ENCODE assay signal across 12 cellular contexts in genomic region chr9:79592736-79593493, GRCh38. TPM values are rescaled to one million over a fixed set of nuclear protein-coding genes. Genes with fewer than 3 reads are reported as not detected.
DNase-seq lines count a peak whose midpoint lies in the region; ATAC-seq, FAIRE-seq and TF ChIP-seq lines count a peak whose summit lies in the region.
"Had no signal": no experiment of that assay in that cellular context is flagged by ENCODE, and none has a peak within 500 bp of the region (broad histone marks: within the 10 kb centered on the region; RNA-seq: fewer than 3 reads in every experiment).

No MANE protein-coding gene starts in this region.

- H3K9ac ChIP-seq in Loucy (ENCODE audit: low read depth, low read length, poor library complexity, severe bottlenecking) (no peak overlapping the region), GM12878 (ENCODE audit: control insufficient read depth, insufficient read depth, low read length) (no peak overlapping the region)

- H3K36me3 ChIP-seq in Loucy (ENCODE audit: insufficient read depth, low read length) (peaks cover 10% of the 10 kb centered on the region), GM12878 (ENCODE audit: control insufficient read depth in 2 of 2, insufficient read depth in 2 of 2, low read length in 1 of 2) (no peaks in the 10 kb centered on the region; a peak in 1 of 4 replicates)

- H3K9me3 ChIP-seq in Loucy (ENCODE audit: insufficient read depth, low read depth, low read length) = no peaks in the 10 kb centered on the region
- H3K9me3 ChIP-seq in GM12878 (replicated peaks; ENCODE audit: control insufficient read depth, insufficient read depth, low read length) = no peaks in the 10 kb centered on the region

- no peak for TF ChIP-seq RAD21 in GM12878 (IDR thresholded peaks at IDR 0.05; ENCODE audit: insufficient read depth, low read depth, low read length)

- H3K27ac ChIP-seq in GM12878 (ENCODE audit: control insufficient read depth, insufficient read depth) = no peak overlapping the region

- H2AFZ ChIP-seq in Loucy (ENCODE audit: low read length) (no peak overlapping the region), GM12878 (ENCODE audit: control insufficient read depth, low read depth, low read length) (no peak overlapping the region)

- BruUV-seq in GM12878 (replicated peaks; lab: Mats Ljungman, UMichigan) = no TSS peak

- H3K27me3 Mint-ChIP-seq in activated naive CD4-positive, alpha-beta T cell treated with anti-CD3 and anti-CD28 coated beads, Interleukin-2, amount 50 U/mL, for 24 hours = no peaks in the 10 kb centered on the region

- peak in 1 of 2 experiments; percentile 56; a peak in 1 of 4 replicates for TF ChIP-seq EP300 in GM12878 (IDR thresholded peaks at IDR 0.05; ENCODE audit: borderline replicate concordance in 1 of 2, control insufficient read depth in 1 of 2, low read depth in 2 of 2, low read length in 2 of 2)

- RAD21 ChIA-PET in GM12878 (lab: Charles Lee; ENCODE audit: unreplicated experiment) = interaction anchor here (1.1 kb wide), 1 partner anchor 26 kb away, joined by 3 read pairs; no protein-coding TSS in a partner anchor

- intact Hi-C loops in GM12878 (cut with micrococcal nuclease; ENCODE audit: unreplicated experiment) (loop anchor here (1.0 kb wide), 1 partner anchor 10 kb away; no protein-coding TSS in a partner anchor), left ventricle myocardium superior (cut with micrococcal nuclease) (no loop called here)

- H3K4me3 ChIP-seq in Loucy (ENCODE audit: low read length, poor library complexity, severe bottlenecking) (peak overlapping the region; percentile 53), GM12878 (no peak overlapping the region)

- TF ChIP-seq CTCF in Loucy (conservative IDR thresholded peaks at IDR 0.05; ENCODE audit: low read length) (no peak), GM12878 (IDR thresholded peaks at IDR 0.05 in 2 of 3, conservative IDR thresholded peaks at IDR 0.05 in 1 of 3; ENCODE audit: control insufficient read depth in 2 of 3, extremely low read depth in 1 of 3, insufficient read depth in 1 of 3, low read depth in 3 of 3, low read length in 3 of 3) (no peak), GM13976 (IDR thresholded peaks at IDR 0.05; ENCODE audit: borderline replicate concordance, control extremely low read depth, extremely low read depth, insufficient read depth, missing control alignments) (no peak)

- peak overlapping the region; percentile 63 for H3K27ac Mint-ChIP-seq in activated naive CD4-positive, alpha-beta T cell treated with anti-CD3 and anti-CD28 coated beads, Interleukin-2, amount 50 U/mL, for 24 hours
- H3K27ac Mint-ChIP-seq: nephron progenitor cell had no signal

- DNase-seq in activated naive CD4-positive, alpha-beta T cell treated with Interleukin-2 at 50 U/mL for 16 hours = no peak
- no peak for DNase-seq in GM12878 (ENCODE audit: low read depth, low spot score)
- no peak for DNase-seq in HUDEP-2 (lab: John Stamatoyannopoulos, UW; ENCODE audit: unreplicated experiment in 76 of 76)
- DNase-seq in left ventricle myocardium superior = no peak
- no peak for DNase-seq in GM13976 (ENCODE audit: low spot score)
- DNase-seq in NCI-H128 (lab: John Stamatoyannopoulos, UW; ENCODE audit: unreplicated experiment) = no peak
- DNase-seq: activated CD4-positive, alpha-beta T cell treated with anti-CD3 and anti-CD28 coated beads, Interleukin-2, amount 50 U/mL, for 48 hours; dermis blood vessel endothelial cell; nephron progenitor cell; RPMI8226 had no signal

- H4K20me1 ChIP-seq in Loucy (ENCODE audit: insufficient read depth, low read length, poor library complexity, severe bottlenecking) = peaks cover 49% of the 10 kb centered on the region
- H4K20me1 ChIP-seq in GM12878 (ENCODE audit: control insufficient read depth, insufficient read depth) = no peaks in the 10 kb centered on the region

- H3K4me2 ChIP-seq in Loucy (ENCODE audit: low read depth, low read length, poor library complexity, severe bottlenecking) (peak overlapping the region; percentile 80), GM12878 (ENCODE audit: control insufficient read depth, insufficient read depth) (peak overlapping the region; percentile 28; the same call in 1 of the 2 replicates)

- H3K27me3 ChIP-seq in Loucy (ENCODE audit: insufficient read depth, low read length, poor library complexity, severe bottlenecking) (no peaks in the 10 kb centered on the region), GM12878 (replicated peaks in 1 of 2; ENCODE audit: control insufficient read depth in 2 of 2, insufficient read depth in 2 of 2, low read length in 1 of 2) (no peaks in the 10 kb centered on the region)

- no peaks in the 10 kb centered on the region for H3K9me2 ChIP-seq in Loucy (replicated peaks; ENCODE audit: low read depth, low read length)

- H3K4me3 Mint-ChIP-seq in activated naive CD4-positive, alpha-beta T cell treated with anti-CD3 and anti-CD28 coated beads, Interleukin-2, amount 50 U/mL, for 24 hours = peak overlapping the region; percentile 58
- H3K4me3 Mint-ChIP-seq: nephron progenitor cell had no signal

- CTCF ChIA-PET in GM12878 (lab: Yijun Ruan, JAX) = interaction anchor here (0.9 to 1.0 kb wide), 2 partner anchors 10 to 12 kb away, joined by 3 read pairs; no protein-coding TSS in a partner anchor

- POLR2A ChIA-PET in GM12878 (lab: Charles Lee) = interaction anchor here (0.9 kb wide), 1 partner anchor 8 kb away, joined by 9 read pairs; no protein-coding TSS in a partner anchor

- ATAC-seq in GM12878 = peak; percentile 76
- no peak for ATAC-seq in left ventricle myocardium superior

- peaks cover 5% of the 10 kb centered on the region for H3F3A ChIP-seq in Loucy (ENCODE audit: low read depth)

- no peak for TF ChIP-seq POLR2A in GM12878 (IDR thresholded peaks at IDR 0.05; ENCODE audit: low read depth, low read length)

- no peaks in the 10 kb centered on the region for H3K9me3 Mint-ChIP-seq in activated naive CD4-positive, alpha-beta T cell treated with anti-CD3 and anti-CD28 coated beads, Interleukin-2, amount 50 U/mL, for 24 hours

- WGBS in GM12878 (ENCODE audit: insufficient coverage, insufficient replicate concordance, low lambda C conversion rate, missing lambda C conversion rate) = 18% methylated on average over 4 of the region's 4 CpGs

- H3K4me1 ChIP-seq in Loucy (ENCODE audit: insufficient read depth, low read length, poor library complexity, severe bottlenecking) (peaks cover 79% of the 10 kb centered on the region), GM12878 (ENCODE audit: control insufficient read depth, insufficient read depth, low read length) (peaks cover 16% of the 10 kb centered on the region)

- H3K79me2 ChIP-seq in Loucy (ENCODE audit: insufficient read depth, low read length) (peaks cover 95% of the 10 kb centered on the region), GM12878 (ENCODE audit: control insufficient read depth, insufficient read depth, low read length) (no peaks in the 10 kb centered on the region; the same call in 1 of the 2 replicates)

- SMC1A ChIA-PET in GM12878 (lab: Charles Lee; ENCODE audit: uncharacterized antibody, unreplicated experiment) = interaction anchor here (1.0 to 2.2 kb wide), 4 partner anchors 9 to 54 kb away, joined by 3 to 13 read pairs (median 4); partner anchors contain the start of gene TLE4

- peak; percentile 49 for FAIRE-seq in GM12878 (lab: Jason Lieb, UNC)

- in situ Hi-C loops in GM12878 (cut with MboI) (no loop called here), GM13976 (cut with MboI; ENCODE audit: low sequenced_read_pairs, unreplicated experiment) (no loop called here)

- peaks cover 11% of the 10 kb centered on the region for H3K36me3 Mint-ChIP-seq in activated naive CD4-positive, alpha-beta T cell treated with anti-CD3 and anti-CD28 coated beads, Interleukin-2, amount 50 U/mL, for 24 hours

- H3K4me1 Mint-ChIP-seq in activated naive CD4-positive, alpha-beta T cell treated with anti-CD3 and anti-CD28 coated beads, Interleukin-2, amount 50 U/mL, for 24 hours = peaks cover 83% of the 10 kb centered on the region

TF ChIP-seq in GM12878, 131 proteins besides CTCF, POLR2A, EP300 and RAD21 (continues in another document):
- peak; percentile 41; the same call in 1 of the 2 replicates for TF ChIP-seq DPF2 (IDR thresholded peaks at IDR 0.05)
- TF ChIP-seq CBFB (IDR thresholded peaks at IDR 0.05; ENCODE audit: low read depth) = peak; percentile 77; the same call in 1 of the 2 replicates
- 0 out of 3 replicates have a peak, but pooled peaks of 1 of the 2 experiments have one; percentile 11 for TF ChIP-seq EGR1 (IDR thresholded peaks at IDR 0.05; ENCODE audit: borderline replicate concordance in 1 of 2, low read depth in 2 of 2, low read length in 2 of 2)
- TF ChIP-seq, protein P1, sequence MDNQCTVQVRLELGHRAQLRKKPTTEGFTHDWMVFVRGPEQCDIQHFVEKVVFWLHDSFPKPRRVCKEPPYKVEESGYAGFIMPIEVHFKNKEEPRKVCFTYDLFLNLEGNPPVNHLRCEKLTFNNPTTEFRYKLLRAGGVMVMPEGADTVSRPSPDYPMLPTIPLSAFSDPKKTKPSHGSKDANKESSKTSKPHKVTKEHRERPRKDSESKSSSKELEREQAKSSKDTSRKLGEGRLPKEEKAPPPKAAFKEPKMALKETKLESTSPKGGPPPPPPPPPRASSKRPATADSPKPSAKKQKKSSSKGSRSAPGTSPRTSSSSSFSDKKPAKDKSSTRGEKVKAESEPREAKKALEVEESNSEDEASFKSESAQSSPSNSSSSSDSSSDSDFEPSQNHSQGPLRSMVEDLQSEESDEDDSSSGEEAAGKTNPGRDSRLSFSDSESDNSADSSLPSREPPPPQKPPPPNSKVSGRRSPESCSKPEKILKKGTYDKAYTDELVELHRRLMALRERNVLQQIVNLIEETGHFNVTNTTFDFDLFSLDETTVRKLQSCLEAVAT (IDR thresholded peaks at IDR 0.05) = peak; percentile 59

RNA-seq across cellular contexts. Expression of gene TLE4, which starts 21.1 kb away (rescaled TPM):
- total RNA-seq in GM12878 (2013; cell fraction: nucleolus; rRNA removed) = 172 and 196 TPM in 2 replicates
- total RNA-seq in GM12878 (2014; rRNA removed) = 37.5 and 41.3 TPM in 2 replicates
- 21.9 and 24.9 TPM in 2 replicates for total RNA-seq in GM12878 (2014; rRNA removed; fragmentation: Illumina TruSeq; extraction: Trizol)
- total RNA-seq in GM12878 (2021) = 33.3 and 37.0 TPM in 2 replicates
- polyA plus RNA-seq in GM12878 (2011; ENCODE audit: low read depth) = 4.7 TPM
- 44.8 and 53.3 TPM in 2 replicates for polyA plus RNA-seq in GM12878 (2011; rRNA removed)
- polyA plus RNA-seq in GM12878 (2011; cell fraction: cytosol; rRNA removed) = 42.1 and 49.9 TPM in 2 replicates
- 95.8 and 120 TPM in 2 replicates for polyA plus RNA-seq in GM12878 (2011; cell fraction: nucleus; rRNA removed)
- polyA plus RNA-seq in GM12878 (2012) = 7.8 and 9.7 TPM in 2 replicates
- 30.0 and 35.4 TPM in 2 replicates for polyA plus RNA-seq in GM12878 (2014; fragmentation: Illumina TruSeq; extraction: Trizol)
- polyA plus RNA-seq in GM12878 (2014; fragmentation: Nextera tagmentation; extraction: Ambion mirVana) = 1 to 10 TPM; 5.3 to 6.6 TPM
- 20.5 and 22.6 TPM in 2 replicates for polyA plus RNA-seq in GM12878 (2014; rRNA removed)
- 10 to 100 TPM; 11.1 to 24.1 TPM for polyA plus RNA-seq in GM12878 (2016; fragmentation: Nextera tagmentation; extraction: Ambion mirVana)
- 102 and 123 TPM in 2 replicates for polyA minus RNA-seq in GM12878 (2011; rRNA and poly(A)+ RNA removed)
- 28.0 and 30.1 TPM in 2 replicates for polyA minus RNA-seq in GM12878 (2011; cell fraction: cytosol; rRNA and poly(A)+ RNA removed)
- 115 and 182 TPM in 2 replicates for polyA minus RNA-seq in GM12878 (2011; cell fraction: nucleus; rRNA and poly(A)+ RNA removed)
- total RNA-seq in left ventricle myocardium superior = 10.7 TPM
